ENCODE assay signal across 13 cellular contexts in genomic region chr11:128704517-128704916, GRCh38. TPM values are rescaled to one million over a fixed set of nuclear protein-coding genes. Genes with fewer than 3 reads are reported as not detected.
DNase-seq lines count a peak whose midpoint lies in the region; ATAC-seq and TF ChIP-seq lines count a peak whose summit lies in the region.
"Had no signal": no experiment of that assay in that cellular context is flagged by ENCODE, and none has a peak within 500 bp of the region (broad histone marks: within the 10 kb centered on the region; RNA-seq: fewer than 3 reads in every experiment).

No MANE protein-coding gene starts in this region.

- H4K20me1 ChIP-seq in Loucy (ENCODE audit: insufficient read depth, low read length, poor library complexity, severe bottlenecking) = peaks cover 31% of the 10 kb centered on the region

- H3K9me3 ChIP-seq in heart left ventricle (no peaks in the 10 kb centered on the region), Loucy (ENCODE audit: insufficient read depth, low read depth, low read length) (no peaks in the 10 kb centered on the region), subcutaneous abdominal adipose tissue (ENCODE audit: control insufficient read depth in 5 of 5, low read length in 5 of 5) (no peaks in the 10 kb centered on the region), testis (no peaks in the 10 kb centered on the region)
- H3K9me3 ChIP-seq: BE2C, left lung had no signal

- TF ChIP-seq POLR2A in heart left ventricle (IDR thresholded peaks at IDR 0.05) = no peak
- no peak for TF ChIP-seq POLR2A in testis (IDR thresholded peaks at IDR 0.05)

- DNase-seq in heart left ventricle (no peak), left cardiac atrium (no peak), testis (no peak), H7 (no peak)
- no peak for DNase-seq in activated naive CD8-positive, alpha-beta T cell treated with anti-CD3 and anti-CD28 coated beads, Interleukin-2, amount 10 ng/mL, durations not matched to agents 7 days and 5 days
- DNase-seq: activated CD4-positive, alpha-beta T cell treated with anti-CD3 and anti-CD28 coated beads, Interleukin-2, amount 50 U/mL, for 48 hours; BE2C; effector memory CD4-positive, alpha-beta T cell; left lung; NCI-H187 had no signal

- H3K4me1 Mint-ChIP-seq in activated naive CD8-positive, alpha-beta T cell treated with anti-CD3 and anti-CD28 coated beads, Interleukin-2, amount 10 ng/mL, durations not matched to agents 7 days and 5 days = peaks cover 66% of the 10 kb centered on the region

- H3K36me3 ChIP-seq in heart left ventricle (peaks cover 0 to 12% (median 0%) of the 10 kb centered on the region in 9 donors), Loucy (ENCODE audit: insufficient read depth, low read length) (peaks cover 17% of the 10 kb centered on the region; the same call in 1 of the 2 replicates), subcutaneous abdominal adipose tissue (ENCODE audit: control insufficient read depth in 5 of 5, insufficient read depth in 5 of 5, low read length in 5 of 5) (peaks cover 0 to 12% (median 0%) of the 10 kb centered on the region in 5 donors), testis (ENCODE audit: low read depth, missing control alignments) (no peaks in the 10 kb centered on the region), H7 (replicated peaks; ENCODE audit: control insufficient read depth, insufficient read depth, low read length) (no peaks in the 10 kb centered on the region)
- H3K36me3 ChIP-seq: BE2C, left lung had no signal

- no peaks in the 10 kb centered on the region for H3K9me2 ChIP-seq in Loucy (replicated peaks; ENCODE audit: low read depth, low read length)

- H3K4me3 ChIP-seq in heart left ventricle (no peak overlapping the region), Loucy (ENCODE audit: low read length, poor library complexity, severe bottlenecking) (peak overlapping the region; percentile 36), subcutaneous abdominal adipose tissue (ENCODE audit: low read depth in 1 of 5, low read length in 5 of 5) (no peak overlapping the region), testis (no peak overlapping the region), H7 (ENCODE audit: insufficient read depth, low read depth, low read length) (no peak overlapping the region)

- H3K4me2 ChIP-seq in Loucy (ENCODE audit: low read depth, low read length, poor library complexity, severe bottlenecking) = peak overlapping the region; percentile 67

- POLR2A ChIA-PET in activated naive CD8-positive, alpha-beta T cell treated with anti-CD3 and anti-CD28 coated beads, Interleukin-2, amount 10 ng/mL, durations not matched to agents 7 days and 5 days (lab: Charles Lee) = interaction anchor here (1.4 to 3.7 kb wide), 3 partner anchors 9 to 33 kb away, joined by 3 to 16 read pairs (median 6); no protein-coding TSS in a partner anchor

- intact Hi-C loops in heart left ventricle (cut with DNase I) = no loop called here
- intact Hi-C loops in left cardiac atrium (cut with DNase I) = no loop called here
- intact Hi-C loops in testis (cut with DNase I; ENCODE audit: low total_unique reads) = no loop called here

- no peak overlapping the region for H2AFZ ChIP-seq in Loucy (ENCODE audit: low read length)

- H3K27ac ChIP-seq in heart left ventricle = peak overlapping the region in 10 of 12 donors; percentile 7 to 86 (median 46)
- H3K27ac ChIP-seq in subcutaneous abdominal adipose tissue (ENCODE audit: low read depth, low read length) = peak overlapping the region; percentile 31
- H3K27ac ChIP-seq in testis = no peak overlapping the region

- ATAC-seq in heart left ventricle = no peak
- no peak for ATAC-seq in left cardiac atrium
- ATAC-seq in activated naive CD8-positive, alpha-beta T cell treated with anti-CD3 and anti-CD28 coated beads, Interleukin-2, amount 10 ng/mL, durations not matched to agents 7 days and 5 days (ENCODE audit: low read depth) = peak; percentile 69
- no peak for ATAC-seq in HG03442 (IDR thresholded peaks at IDR 0.05; ENCODE audit: unreplicated experiment)
- ATAC-seq: left lung had no signal

- no peak for TF ChIP-seq CTCF in heart left ventricle (IDR thresholded peaks at IDR 0.05)
- no peak for TF ChIP-seq CTCF in Loucy (conservative IDR thresholded peaks at IDR 0.05; ENCODE audit: low read length)
- no peak for TF ChIP-seq CTCF in testis (IDR thresholded peaks at IDR 0.05)

- H3K27ac Mint-ChIP-seq in activated naive CD8-positive, alpha-beta T cell treated with anti-CD3 and anti-CD28 coated beads, Interleukin-2, amount 10 ng/mL, durations not matched to agents 7 days and 5 days = peak overlapping the region; percentile 58

- H3K9ac ChIP-seq in Loucy (ENCODE audit: low read depth, low read length, poor library complexity, severe bottlenecking) = peak overlapping the region; percentile 51
- H3K9ac ChIP-seq in subcutaneous abdominal adipose tissue (ENCODE audit: low read length in 5 of 5) = no peak overlapping the region

- H3K4me1 ChIP-seq in heart left ventricle (peaks cover 0 to 100% (median 60%) of the 10 kb centered on the region in 12 donors), Loucy (ENCODE audit: insufficient read depth, low read length, poor library complexity, severe bottlenecking) (peaks cover 97% of the 10 kb centered on the region), subcutaneous abdominal adipose tissue (ENCODE audit: control insufficient read depth in 5 of 5, insufficient read depth in 5 of 5, low read length in 5 of 5) (peaks cover 0 to 92% (median 19%) of the 10 kb centered on the region in 5 donors), testis (no peaks in the 10 kb centered on the region)
- H3K4me1 ChIP-seq: BE2C had no signal

- no peaks in the 10 kb centered on the region; the same call in 1 of the 2 replicates for H3F3A ChIP-seq in Loucy (ENCODE audit: low read depth)

- peaks cover 100% of the 10 kb centered on the region for H3K79me2 ChIP-seq in Loucy (ENCODE audit: insufficient read depth, low read length)

- no peaks in the 10 kb centered on the region for H3K27me3 Mint-ChIP-seq in activated naive CD8-positive, alpha-beta T cell treated with anti-CD3 and anti-CD28 coated beads, Interleukin-2, amount 10 ng/mL, durations not matched to agents 7 days and 5 days

- H3K27me3 ChIP-seq in heart left ventricle (peaks cover 0 to 5% (median 0%) of the 10 kb centered on the region in 9 donors), Loucy (ENCODE audit: insufficient read depth, low read length, poor library complexity, severe bottlenecking) (no peaks in the 10 kb centered on the region), subcutaneous abdominal adipose tissue (ENCODE audit: control insufficient read depth in 5 of 5, insufficient read depth in 4 of 5, low read length in 5 of 5) (no peaks in the 10 kb centered on the region), testis (no peaks in the 10 kb centered on the region), H7 (ENCODE audit: control insufficient read depth, insufficient read depth, low read length) (no peaks in the 10 kb centered on the region)
- H3K27me3 ChIP-seq: left lung had no signal

- peaks cover 1% of the 10 kb centered on the region for H3K9me3 Mint-ChIP-seq in activated naive CD8-positive, alpha-beta T cell treated with anti-CD3 and anti-CD28 coated beads, Interleukin-2, amount 10 ng/mL, durations not matched to agents 7 days and 5 days

- peaks cover 78% of the 10 kb centered on the region for H3K36me3 Mint-ChIP-seq in activated naive CD8-positive, alpha-beta T cell treated with anti-CD3 and anti-CD28 coated beads, Interleukin-2, amount 10 ng/mL, durations not matched to agents 7 days and 5 days

- peak overlapping the region; percentile 60 for H3K4me3 Mint-ChIP-seq in activated naive CD8-positive, alpha-beta T cell treated with anti-CD3 and anti-CD28 coated beads, Interleukin-2, amount 10 ng/mL, durations not matched to agents 7 days and 5 days

RNA-seq across cellular contexts. Expression of gene FLI1, which starts 10.6 kb away (rescaled TPM):
- 10 to 100 TPM in 8 of 9 donors, 1 to 10 TPM in 1; 9.7 to 41.4 (median 19.4) TPM for total RNA-seq in heart left ventricle
- 10 to 100 TPM in 1 of 2 donors, 1 to 10 TPM in 1; 6.7 to 12.4 TPM for polyA plus RNA-seq in heart left ventricle
- 10 to 100 TPM; 22.1 to 27.9 TPM for total RNA-seq in left cardiac atrium
- total RNA-seq in activated naive CD8-positive, alpha-beta T cell treated with anti-CD3 and anti-CD28 coated beads, Interleukin-2, amount 10 ng/mL, durations not matched to agents 7 days and 5 days = 10 to 100 TPM; 83.4 to 86.5 TPM
- total RNA-seq in testis = 10 to 100 TPM; 13.3 to 16.7 TPM
- polyA plus RNA-seq in testis (ENCODE audit: insufficient read depth, low read depth, low replicate concordance) = 8.7 TPM
- total RNA-seq in H7 (2014; rRNA removed; shearing (Covaris generic)) = 4.0 and 6.9 TPM in 2 replicates

Comparison
In these comparisons a context has a peak if more than half of its experiments do, and no peak if none do; other contexts are left out.
1. H3K27ac ChIP-seq: peak in heart left ventricle (10 of 12) and subcutaneous abdominal adipose tissue (single experiment); none in testis (0 of 2).